8 cellular contexts compared by ENCODE assay signal in genomic region chr15:83012038-83012490, GRCh38. TPM values are rescaled to one million over a fixed set of nuclear protein-coding genes. Genes with fewer than 3 reads are reported as not detected.
DNase-seq lines count a peak whose midpoint lies in the region; ATAC-seq and TF ChIP-seq lines count a peak whose summit lies in the region.

No MANE protein-coding gene starts in this region.

- H3K4me3 ChIP-seq in thoracic aorta: peak overlapping the region; percentile 95

- peak overlapping the region; percentile 9 to 69 for H3K27ac ChIP-seq in thoracic aorta

- peak overlapping the region; percentile 82 to 95 for H3K4me3 Mint-ChIP-seq in activated T-cell treated with anti-CD3 and anti-CD28 coated beads, Interleukin-2, amount 50 U/mL, for 72 hours
- peak overlapping the region; percentile 99 for H3K4me3 Mint-ChIP-seq in activated T-helper 1 cell treated with anti-CD3 and anti-CD28 coated beads, Interleukin-12 subunit alpha, Interleukin-12 subunit beta, Interleukin-2, Interleukin-4 antibody, amounts not matched to agents 30 ng/mL and 10 ng/mL and 1 ng/mL, durations not matched to agents 14 hours and 24 hours and 36 hours

- in situ Hi-C loops in KBM-7 (cut with MboI; ENCODE audit: low pct_unique_long_range_greater_than_20kb, low sequenced_read_pairs): no loop called here

- no peaks in the 10 kb centered on the region for H3K27me3 ChIP-seq in thoracic aorta (replicated peaks; ENCODE audit: insufficient read depth)

- H3K36me3 Mint-ChIP-seq in activated T-cell treated with anti-CD3 and anti-CD28 coated beads, Interleukin-2, amount 50 U/mL, for 72 hours (ENCODE audit: insufficient read depth in 2 of 2): peaks cover 10% of the 10 kb centered on the region in 2 donors
- H3K36me3 Mint-ChIP-seq in activated T-helper 1 cell treated with anti-CD3 and anti-CD28 coated beads, Interleukin-12 subunit alpha, Interleukin-12 subunit beta, Interleukin-2, Interleukin-4 antibody, amounts not matched to agents 30 ng/mL and 10 ng/mL and 1 ng/mL, durations not matched to agents 14 hours and 24 hours and 36 hours (ENCODE audit: low read depth): peaks cover 32% of the 10 kb centered on the region

- no peak for TF ChIP-seq CTCF in thoracic aorta (IDR thresholded peaks at IDR 0.05)

- H3K4me1 ChIP-seq in thoracic aorta (ENCODE audit: control insufficient read depth in 1 of 2, low read depth in 2 of 2): peaks cover 17 to 29% of the 10 kb centered on the region in 2 donors

- no peak for DNase-seq in activated T-cell treated with anti-CD3 and anti-CD28 coated beads, Interleukin-2, amount 50 U/mL, for 72 hours
- DNase-seq in activated T-cell treated with anti-CD3 and anti-CD28 coated beads, Interleukin-2, amount 50 U/mL, for 48 hours: no peak
- DNase-seq in activated T-helper 1 cell treated with anti-CD3 and anti-CD28 coated beads, Interleukin-12 subunit alpha, Interleukin-12 subunit beta, Interleukin-2, Interleukin-4 antibody, amounts not matched to agents 30 ng/mL and 10 ng/mL and 1 ng/mL, durations not matched to agents 14 hours and 24 hours and 36 hours (ENCODE audit: low spot score): no peak
- DNase-seq in iPS-NIHi7 (ENCODE audit: extremely low spot score) (peak; percentile 9), thoracic aorta (ENCODE audit: low spot score) (no peak), glomerular visceral epithelial cell (ENCODE audit: extremely low spot score) (no peak), KBM-7 (no peak)

- intact Hi-C loops in activated T-helper 1 cell treated with anti-CD3 and anti-CD28 coated beads, Interleukin-12 subunit alpha, Interleukin-12 subunit beta, Interleukin-2, Interleukin-4 antibody, amounts not matched to agents 30 ng/mL and 10 ng/mL and 1 ng/mL, durations not matched to agents 14 hours and 24 hours and 36 hours (cut with micrococcal nuclease): no loop called here

- H3K4me1 Mint-ChIP-seq in activated T-cell treated with anti-CD3 and anti-CD28 coated beads, Interleukin-2, amount 50 U/mL, for 72 hours (ENCODE audit: low read depth): peaks cover 53% of the 10 kb centered on the region
- peaks cover 48% of the 10 kb centered on the region for H3K4me1 Mint-ChIP-seq in activated T-helper 1 cell treated with anti-CD3 and anti-CD28 coated beads, Interleukin-12 subunit alpha, Interleukin-12 subunit beta, Interleukin-2, Interleukin-4 antibody, amounts not matched to agents 30 ng/mL and 10 ng/mL and 1 ng/mL, durations not matched to agents 14 hours and 24 hours and 36 hours (ENCODE audit: low read depth)

- no peaks in the 10 kb centered on the region for H3K27me3 Mint-ChIP-seq in activated T-cell treated with anti-CD3 and anti-CD28 coated beads, Interleukin-2, amount 50 U/mL, for 72 hours (ENCODE audit: low read depth)
- no peaks in the 10 kb centered on the region for H3K27me3 Mint-ChIP-seq in activated T-helper 1 cell treated with anti-CD3 and anti-CD28 coated beads, Interleukin-12 subunit alpha, Interleukin-12 subunit beta, Interleukin-2, Interleukin-4 antibody, amounts not matched to agents 30 ng/mL and 10 ng/mL and 1 ng/mL, durations not matched to agents 14 hours and 24 hours and 36 hours (ENCODE audit: insufficient read depth)

- H3K9me3 ChIP-seq in thoracic aorta: no peaks in the 10 kb centered on the region

- H3K27ac Mint-ChIP-seq in activated T-cell treated with anti-CD3 and anti-CD28 coated beads, Interleukin-2, amount 50 U/mL, for 72 hours: peak overlapping the region; percentile 96
- H3K27ac Mint-ChIP-seq in activated T-helper 1 cell treated with anti-CD3 and anti-CD28 coated beads, Interleukin-12 subunit alpha, Interleukin-12 subunit beta, Interleukin-2, Interleukin-4 antibody, amounts not matched to agents 30 ng/mL and 10 ng/mL and 1 ng/mL, durations not matched to agents 14 hours and 24 hours and 36 hours: peak overlapping the region; percentile 91

- ATAC-seq in activated T-cell treated with anti-CD3 and anti-CD28 coated beads, Interleukin-2, amount 50 U/mL, for 72 hours (replicated peaks in 1 of 2): no peak
- ATAC-seq in thoracic aorta (ENCODE audit: insufficient number of reproducible peaks, low FRiP score, low read depth) (no peak), GM21423 (IDR thresholded peaks at IDR 0.05; ENCODE audit: unreplicated experiment) (no peak)

- H3K9me3 Mint-ChIP-seq in activated T-cell treated with anti-CD3 and anti-CD28 coated beads, Interleukin-2, amount 50 U/mL, for 72 hours: peaks cover 0 to 3% of the 10 kb centered on the region in 2 donors
- H3K9me3 Mint-ChIP-seq in activated T-helper 1 cell treated with anti-CD3 and anti-CD28 coated beads, Interleukin-12 subunit alpha, Interleukin-12 subunit beta, Interleukin-2, Interleukin-4 antibody, amounts not matched to agents 30 ng/mL and 10 ng/mL and 1 ng/mL, durations not matched to agents 14 hours and 24 hours and 36 hours: no peaks in the 10 kb centered on the region

- H3K36me3 ChIP-seq in thoracic aorta: peaks cover 11% of the 10 kb centered on the region

RNA-seq across cellular contexts. Expression of gene C15orf40, which starts 0.6 kb away (rescaled TPM):
- total RNA-seq in activated T-cell treated with anti-CD3 and anti-CD28 coated beads, Interleukin-2, amount 50 U/mL, for 72 hours: 10 to 100 TPM; 31.5 to 40.8 TPM
- 24.2 and 29.0 TPM in 2 replicates for total RNA-seq in activated T-helper 1 cell treated with anti-CD3 and anti-CD28 coated beads, Interleukin-12 subunit alpha, Interleukin-12 subunit beta, Interleukin-2, Interleukin-4 antibody, amounts not matched to agents 30 ng/mL and 10 ng/mL and 1 ng/mL, durations not matched to agents 14 hours and 24 hours and 36 hours
- total RNA-seq in thoracic aorta: 10 to 100 TPM; 10.2 to 16.7 TPM

RNA-seq across cellular contexts. Expression of gene RAMAC, which starts 26.1 kb away (rescaled TPM):
- total RNA-seq in activated T-cell treated with anti-CD3 and anti-CD28 coated beads, Interleukin-2, amount 50 U/mL, for 72 hours: 10 to 100 TPM; 14.0 to 16.0 TPM
- 26.1 and 27.3 TPM in 2 replicates for total RNA-seq in activated T-helper 1 cell treated with anti-CD3 and anti-CD28 coated beads, Interleukin-12 subunit alpha, Interleukin-12 subunit beta, Interleukin-2, Interleukin-4 antibody, amounts not matched to agents 30 ng/mL and 10 ng/mL and 1 ng/mL, durations not matched to agents 14 hours and 24 hours and 36 hours
- 10 to 100 TPM; 15.1 to 15.6 TPM for total RNA-seq in thoracic aorta

RNA-seq across cellular contexts. Expression of gene BTBD1, which starts 55.0 kb away (rescaled TPM):
- total RNA-seq in activated T-cell treated with anti-CD3 and anti-CD28 coated beads, Interleukin-2, amount 50 U/mL, for 72 hours: 10 to 100 TPM; 65.0 to 65.7 TPM
- total RNA-seq in activated T-helper 1 cell treated with anti-CD3 and anti-CD28 coated beads, Interleukin-12 subunit alpha, Interleukin-12 subunit beta, Interleukin-2, Interleukin-4 antibody, amounts not matched to agents 30 ng/mL and 10 ng/mL and 1 ng/mL, durations not matched to agents 14 hours and 24 hours and 36 hours: 61.7 and 61.8 TPM in 2 replicates
- total RNA-seq in thoracic aorta: 10 to 100 TPM; 62.3 to 73.4 TPM

RNA-seq across cellular contexts. Expression of gene HOMER2, which starts 59.5 kb away (rescaled TPM):
- 10 to 100 TPM in 1 of 2 donors, 1 to 10 TPM in 1; 9.6 to 10.9 TPM for total RNA-seq in activated T-cell treated with anti-CD3 and anti-CD28 coated beads, Interleukin-2, amount 50 U/mL, for 72 hours
- 19.3 and 21.3 TPM in 2 replicates for total RNA-seq in activated T-helper 1 cell treated with anti-CD3 and anti-CD28 coated beads, Interleukin-12 subunit alpha, Interleukin-12 subunit beta, Interleukin-2, Interleukin-4 antibody, amounts not matched to agents 30 ng/mL and 10 ng/mL and 1 ng/mL, durations not matched to agents 14 hours and 24 hours and 36 hours
- 1 to 10 TPM; 1.8 to 4.9 TPM for total RNA-seq in thoracic aorta
